In genomic region chr1:16122361-16122881, GRCh38 we compare ENCODE assay signal across 13 cellular contexts. TPM values are rescaled to one million over a fixed set of nuclear protein-coding genes. Genes with fewer than 3 reads are reported as not detected.
DNase-seq lines count a peak whose midpoint lies in the region; ATAC-seq and TF ChIP-seq lines count a peak whose summit lies in the region.
"Had no signal": no experiment of that assay in that cellular context is flagged by ENCODE, and none has a peak within 500 bp of the region (broad histone marks: within the 10 kb centered on the region; RNA-seq: fewer than 3 reads in every experiment).

No MANE protein-coding gene starts in this region.

- H3K4me1 Mint-ChIP-seq in CD14-positive monocyte (peaks cover 8% of the 10 kb centered on the region), progenitor cell of endocrine pancreas (ENCODE audit: low read depth) (peaks cover 17% of the 10 kb centered on the region)

- H3K36me3 ChIP-seq in PC-9 (ENCODE audit: low read depth) = peaks cover 34% of the 10 kb centered on the region

- peaks cover 67% of the 10 kb centered on the region for H3F3A ChIP-seq in PC-9 (ENCODE audit: insufficient read depth, low read depth)

- intact Hi-C loops in CD14-positive monocyte (cut with micrococcal nuclease) (no loop called here), PC-9 (cut with micrococcal nuclease; ENCODE audit: unreplicated experiment) (no loop called here)

- 0 out of 2 replicates have a peak, but pooled peaks cover 7% of the 10 kb centered on the region for H3K79me2 ChIP-seq in PC-9 (ENCODE audit: low read depth)

- H3K27ac Mint-ChIP-seq in CD14-positive monocyte = peak overlapping the region in 1 of 7 donors; percentile 9
- H3K27ac Mint-ChIP-seq in progenitor cell of endocrine pancreas = peak overlapping the region; percentile 29
- H3K27ac Mint-ChIP-seq: T-helper 2 cell treated with Interferon-gamma antibody and Interleukin-4, amounts not matched to agents 5 μg/mL and 100 μg/mL, for 36 hours had no signal

- POLR2A ChIA-PET in PC-9 (lab: Charles Lee; ENCODE audit: unreplicated experiment) = interaction anchor here (0.7 kb wide), 1 partner anchor 67 kb away, joined by 3 read pairs; no protein-coding TSS in a partner anchor

- H3K36me3 Mint-ChIP-seq in CD14-positive monocyte (no peaks in the 10 kb centered on the region), progenitor cell of endocrine pancreas (ENCODE audit: insufficient read depth) (peaks cover 16% of the 10 kb centered on the region)

- peaks cover 69% of the 10 kb centered on the region for H3K4me1 ChIP-seq in PC-9 (replicated peaks; ENCODE audit: insufficient read depth)

- H4K20me1 ChIP-seq in PC-9 (ENCODE audit: insufficient read depth) = peaks cover 18% of the 10 kb centered on the region

- H3K4me3 Mint-ChIP-seq in CD14-positive monocyte (no peak overlapping the region), progenitor cell of endocrine pancreas (ENCODE audit: low read depth) (no peak overlapping the region)
- H3K4me3 Mint-ChIP-seq: T-helper 2 cell treated with Interferon-gamma antibody and Interleukin-4, amounts not matched to agents 5 μg/mL and 100 μg/mL, for 36 hours had no signal

- no TSS peak for BruUV-seq in PC-9 (replicated peaks; lab: Mats Ljungman, UMichigan)

- TF ChIP-seq CTCF in CD14-positive monocyte (IDR thresholded peaks at IDR 0.05) (no peak), PC-9 (conservative IDR thresholded peaks at IDR 0.05) (no peak), fibroblast of mammary gland (conservative IDR thresholded peaks at IDR 0.05; ENCODE audit: control insufficient read depth, insufficient read depth, low read depth, low read length) (no peak), progenitor cell of endocrine pancreas (IDR thresholded peaks at IDR 0.05; ENCODE audit: unreplicated experiment) (no peak)

- CTCF ChIA-PET in PC-9 (lab: Charles Lee) = interaction anchor here (0.7 kb wide), 1 partner anchor 40 kb away, joined by 3 read pairs; no protein-coding TSS in a partner anchor

- H3K4me3 ChIP-seq in PC-9 (no peak overlapping the region), fibroblast of mammary gland (ENCODE audit: control insufficient read depth, low read depth, low read length) (no peak overlapping the region)
- H3K4me3 ChIP-seq: body of pancreas had no signal

- H3K9me3 Mint-ChIP-seq in CD14-positive monocyte (no peaks in the 10 kb centered on the region), progenitor cell of endocrine pancreas (ENCODE audit: low read depth) (no peaks in the 10 kb centered on the region)
- H3K9me3 Mint-ChIP-seq: T-helper 2 cell treated with Interferon-gamma antibody and Interleukin-4, amounts not matched to agents 5 μg/mL and 100 μg/mL, for 36 hours had no signal

- DNase-seq in CD14-positive monocyte (ENCODE audit: low spot score) (peak; percentile 46), PC-9 (peak; percentile 29 to 62), fibroblast of mammary gland (ENCODE audit: low read depth) (peak; percentile 58), progenitor cell of endocrine pancreas (ENCODE audit: low spot score, unreplicated experiment) (no peak), HUDEP-2 (lab: John Stamatoyannopoulos, UW; ENCODE audit: unreplicated experiment in 76 of 76) (no peak)
- DNase-seq: NCI-H1092 treated with DMSO at 0.1 percent for 48 hours, NCI-H774 had no signal

- H3K9me2 ChIP-seq in PC-9 (ENCODE audit: insufficient read depth) = no peaks in the 10 kb centered on the region

- TF ChIP-seq POLR2A in GM18505 (IDR thresholded peaks at IDR 0.05; ENCODE audit: borderline replicate concordance, extremely low read depth, insufficient read depth, insufficient read length) = no peak

- peak overlapping the region; percentile 46 for H3K4me2 ChIP-seq in PC-9

- peak overlapping the region; percentile 61 for H3K27ac ChIP-seq in PC-9

- no peaks in the 10 kb centered on the region for H3K9me3 ChIP-seq in PC-9 (ENCODE audit: insufficient read depth, low read depth)
- H3K9me3 ChIP-seq: body of pancreas had no signal

- no peaks in the 10 kb centered on the region for H3K27me3 ChIP-seq in PC-9 (ENCODE audit: insufficient read depth, low read depth)
- H3K27me3 ChIP-seq: body of pancreas had no signal

- no peak for ATAC-seq in HG02938 (IDR thresholded peaks at IDR 0.05; ENCODE audit: unreplicated experiment)
- ATAC-seq in GM18505 (IDR thresholded peaks at IDR 0.05; ENCODE audit: unreplicated experiment) = no peak
- ATAC-seq in HG03378 (IDR thresholded peaks at IDR 0.05; ENCODE audit: unreplicated experiment) = no peak
- ATAC-seq: body of pancreas had no signal

- H3K27me3 Mint-ChIP-seq in CD14-positive monocyte (ENCODE audit: low read depth in 3 of 3) (peaks cover 0 to 17% (median 5%) of the 10 kb centered on the region in 3 donors), progenitor cell of endocrine pancreas (no peaks in the 10 kb centered on the region)

- no peak overlapping the region for H2AFZ ChIP-seq in PC-9

RNA-seq across cellular contexts. Expression of gene EPHA2, which starts 33.4 kb away (rescaled TPM):
- not detected for polyA plus RNA-seq in CD14-positive monocyte
- 48.3 and 65.8 TPM in 2 replicates for total RNA-seq in PC-9 (2021)
- 28.3 and 31.9 TPM in 2 replicates for total RNA-seq in progenitor cell of endocrine pancreas

RNA-seq across cellular contexts. Expression of gene FAM131C, which starts 49.0 kb away (rescaled TPM):
- not detected for polyA plus RNA-seq in CD14-positive monocyte
- 7.4 and 12.3 TPM in 2 replicates for total RNA-seq in PC-9 (2021)
- 1.2 and 1.6 TPM in 2 replicates for total RNA-seq in progenitor cell of endocrine pancreas
- total RNA-seq: mesenteric fat pad had no signal

Comparison
In these comparisons a context has a peak if more than half of its experiments do, and no peak if none do; other contexts are left out.
1. DNase-seq: peak in CD14-positive monocyte (single experiment), PC-9 (2 of 2) and fibroblast of mammary gland (single experiment); none in progenitor cell of endocrine pancreas (single experiment) and HUDEP-2 (0 of 76).